2 cellular contexts compared by ENCODE assay signal in genomic region chr5:853416-854090, GRCh38.
TF ChIP-seq lines count a peak whose summit lies in the region.

No MANE protein-coding gene starts in this region.

TF ChIP-seq in HEK293, 187 proteins besides CTCF, POLR2A, EP300 and RAD21:
- 0 out of 2 replicates have a peak, but pooled peaks have one; percentile 11 for TF ChIP-seq GLIS2 (tag by site-specific recombination; IDR thresholded peaks at IDR 0.05)

TF ChIP-seq in K562, 482 proteins besides CTCF, POLR2A, EP300 and RAD21:
- peak; percentile 55; the same call in 1 of the 2 replicates for TF ChIP-seq SAFB (IDR thresholded peaks at IDR 0.05; ENCODE audit: borderline replicate concordance, low read depth, low read length)
